8 cellular contexts compared by ENCODE assay signal in the genomic region with DNA sequence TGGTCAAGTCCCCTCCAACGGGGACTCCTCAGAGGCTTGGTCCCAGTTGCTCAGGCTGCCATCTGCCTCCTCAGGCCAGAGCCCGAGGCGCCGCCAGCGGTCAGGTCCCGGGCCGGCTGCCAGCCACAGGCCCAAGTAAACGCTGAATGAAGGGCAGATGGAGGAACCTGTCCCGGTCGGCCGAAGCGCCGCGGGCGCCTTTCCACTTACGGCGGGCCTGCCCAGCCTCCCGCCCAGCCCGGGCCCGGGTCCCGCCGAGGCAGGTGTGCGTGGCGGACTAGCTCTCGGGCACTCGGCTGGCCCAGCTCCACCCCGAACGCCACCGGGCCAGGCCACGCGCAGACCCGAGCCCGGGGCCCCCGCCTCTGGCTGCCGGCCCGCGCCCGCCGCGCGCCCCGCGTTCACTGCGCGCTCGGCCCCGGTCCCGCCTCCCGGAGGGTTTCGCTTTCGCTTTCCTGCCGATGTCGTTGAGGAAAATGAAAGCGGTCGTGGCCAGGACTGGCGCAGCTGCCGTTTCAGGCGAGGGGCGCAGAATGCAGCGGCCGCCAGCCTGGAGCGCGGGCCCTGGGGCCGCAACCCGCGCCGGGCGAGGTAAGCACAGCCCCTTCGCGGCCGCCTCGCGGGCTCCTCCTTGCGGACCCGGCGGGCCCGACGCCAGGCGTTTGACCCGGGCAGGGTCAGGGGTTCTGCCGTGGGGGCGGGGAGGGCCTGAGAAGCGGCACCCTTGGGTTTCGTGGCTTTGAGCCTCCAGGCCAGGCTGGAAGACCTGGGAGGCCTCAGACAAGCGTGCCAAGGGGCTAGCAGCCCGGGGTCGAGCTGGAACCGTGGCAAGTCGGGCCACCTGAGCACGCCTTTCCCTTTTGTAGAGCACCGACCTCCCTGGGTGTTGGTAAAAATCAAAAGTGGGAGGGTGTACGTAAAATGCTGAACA. TPM values are rescaled to one million over a fixed set of nuclear protein-coding genes. Genes with fewer than 3 reads are reported as not detected.
DNase-seq lines count a peak whose midpoint lies in the region; ATAC-seq and TF ChIP-seq lines count a peak whose summit lies in the region.

No MANE protein-coding gene starts in this region.

- peak; percentile 50 for TF ChIP-seq CTCF in fibroblast of the aortic adventitia (IDR thresholded peaks at IDR 0.05; ENCODE audit: insufficient read depth, low read length)
- peak; percentile 81 for TF ChIP-seq CTCF in neural crest cell (conservative IDR thresholded peaks at IDR 0.05)

- intact Hi-C loops in activated T-helper 2 cell treated with anti-CD3 and anti-CD28 coated beads, Interferon-gamma antibody, Interleukin-2, Interleukin-4, amounts not matched to agents 10 μg/mL and 5 μg/mL and 100 μg/mL, durations not matched to agents 14 hours and 24 hours and 36 hours (cut with micrococcal nuclease): loop anchor here (1.0 to 10.0 kb wide), 4 partner anchors 9 to 324 kb away; a partner anchor contains a TSS

- peak; percentile 61 for ATAC-seq in GM21390 (IDR thresholded peaks at IDR 0.05; ENCODE audit: unreplicated experiment)

- H3K9me3 Mint-ChIP-seq in activated T-helper 2 cell treated with anti-CD3 and anti-CD28 coated beads, Interferon-gamma antibody, Interleukin-2, Interleukin-4, amounts not matched to agents 10 μg/mL and 5 μg/mL and 100 μg/mL, durations not matched to agents 14 hours and 24 hours and 36 hours: peaks cover 11% of the 10 kb centered on the region
- no peaks in the 10 kb centered on the region for H3K9me3 Mint-ChIP-seq in neural crest cell

- H3K4me3 ChIP-seq in HUES48 (ENCODE audit: low read depth, low read length): peak overlapping the region; percentile 81
- H3K4me3 ChIP-seq in fibroblast of the aortic adventitia (ENCODE audit: low read depth, low read length): peak overlapping the region; percentile 84
- H3K4me3 ChIP-seq in subcutaneous abdominal adipose tissue (ENCODE audit: low read depth in 1 of 5, low read length in 5 of 5): peak overlapping the region; percentile 78 to 89 (median 82)

- peak; percentile 96 for DNase-seq in DMS53 (lab: John Stamatoyannopoulos, UW)
- DNase-seq in RPMI7951 (ENCODE audit: low read depth): peak; percentile 73
- DNase-seq in activated T-helper 2 cell treated with anti-CD3 and anti-CD28 coated beads, Interferon-gamma antibody, Interleukin-2, Interleukin-4, amounts not matched to agents 10 μg/mL and 5 μg/mL and 100 μg/mL, durations not matched to agents 14 hours and 24 hours and 36 hours (ENCODE audit: low spot score): peak; percentile 88
- DNase-seq in fibroblast of the aortic adventitia (ENCODE audit: low read depth): peak; percentile 77
- DNase-seq in neural crest cell (ENCODE audit: low read depth, low spot score): peak; percentile 80

- H3K36me3 ChIP-seq in HUES48 (ENCODE audit: control insufficient read depth, insufficient read depth, low read length) (no peaks in the 10 kb centered on the region), subcutaneous abdominal adipose tissue (ENCODE audit: control insufficient read depth in 5 of 5, insufficient read depth in 5 of 5, low read length in 5 of 5) (no peaks in the 10 kb centered on the region)

- peak overlapping the region; percentile 84 for H3K27ac ChIP-seq in HUES48 (ENCODE audit: low read depth, low read length)
- peak overlapping the region; percentile 99 for H3K27ac ChIP-seq in subcutaneous abdominal adipose tissue (ENCODE audit: low read depth, low read length)

- peak overlapping the region; percentile 98 for H3K4me3 Mint-ChIP-seq in activated T-helper 2 cell treated with anti-CD3 and anti-CD28 coated beads, Interferon-gamma antibody, Interleukin-2, Interleukin-4, amounts not matched to agents 10 μg/mL and 5 μg/mL and 100 μg/mL, durations not matched to agents 14 hours and 24 hours and 36 hours (ENCODE audit: low read depth)
- peak overlapping the region; percentile 86 for H3K4me3 Mint-ChIP-seq in neural crest cell

- H3K27me3 Mint-ChIP-seq in activated T-helper 2 cell treated with anti-CD3 and anti-CD28 coated beads, Interferon-gamma antibody, Interleukin-2, Interleukin-4, amounts not matched to agents 10 μg/mL and 5 μg/mL and 100 μg/mL, durations not matched to agents 14 hours and 24 hours and 36 hours (ENCODE audit: low read depth): peaks cover under 1% of the 10 kb centered on the region
- H3K27me3 Mint-ChIP-seq in neural crest cell (ENCODE audit: low read depth): peaks cover 5% of the 10 kb centered on the region

- H3K9me3 ChIP-seq in HUES48 (ENCODE audit: control insufficient read depth, insufficient read depth, low read length) (no peaks in the 10 kb centered on the region), subcutaneous abdominal adipose tissue (ENCODE audit: control insufficient read depth in 5 of 5, low read length in 5 of 5) (peaks cover 0 to 3% (median 0%) of the 10 kb centered on the region in 5 donors)

- H3K27ac Mint-ChIP-seq in activated T-helper 2 cell treated with anti-CD3 and anti-CD28 coated beads, Interferon-gamma antibody, Interleukin-2, Interleukin-4, amounts not matched to agents 10 μg/mL and 5 μg/mL and 100 μg/mL, durations not matched to agents 14 hours and 24 hours and 36 hours: peak overlapping the region; percentile 99
- H3K27ac Mint-ChIP-seq in neural crest cell (ENCODE audit: unreplicated experiment): no peak overlapping the region

- peaks cover 32% of the 10 kb centered on the region for H3K36me3 Mint-ChIP-seq in activated T-helper 2 cell treated with anti-CD3 and anti-CD28 coated beads, Interferon-gamma antibody, Interleukin-2, Interleukin-4, amounts not matched to agents 10 μg/mL and 5 μg/mL and 100 μg/mL, durations not matched to agents 14 hours and 24 hours and 36 hours (ENCODE audit: low read depth)
- H3K36me3 Mint-ChIP-seq in neural crest cell (ENCODE audit: low read depth): no peaks in the 10 kb centered on the region

- peaks cover 54% of the 10 kb centered on the region for H3K4me1 Mint-ChIP-seq in activated T-helper 2 cell treated with anti-CD3 and anti-CD28 coated beads, Interferon-gamma antibody, Interleukin-2, Interleukin-4, amounts not matched to agents 10 μg/mL and 5 μg/mL and 100 μg/mL, durations not matched to agents 14 hours and 24 hours and 36 hours (ENCODE audit: low read depth)
- H3K4me1 Mint-ChIP-seq in neural crest cell: peaks cover 9% of the 10 kb centered on the region

- H3K9ac ChIP-seq in HUES48 (ENCODE audit: low read depth, low read length): peak overlapping the region; percentile 84
- H3K9ac ChIP-seq in subcutaneous abdominal adipose tissue (ENCODE audit: low read length in 5 of 5): peak overlapping the region; percentile 96 to 100 (median 98)

- H3K4me1 ChIP-seq in HUES48 (ENCODE audit: control insufficient read depth, insufficient read depth, low read length): peaks cover 13% of the 10 kb centered on the region
- H3K4me1 ChIP-seq in subcutaneous abdominal adipose tissue (ENCODE audit: control insufficient read depth in 5 of 5, insufficient read depth in 5 of 5, low read length in 5 of 5): peaks cover 10 to 57% (median 47%) of the 10 kb centered on the region in 5 donors

- H3K27me3 ChIP-seq in HUES48 (ENCODE audit: control insufficient read depth, insufficient read depth, low read length) (no peaks in the 10 kb centered on the region), subcutaneous abdominal adipose tissue (ENCODE audit: control insufficient read depth in 5 of 5, insufficient read depth in 4 of 5, low read length in 5 of 5) (no peaks in the 10 kb centered on the region)

RNA-seq across cellular contexts. Expression of a gene that starts 41.2 kb away (rescaled TPM):
- 2.5 and 4.0 TPM in 2 replicates for total RNA-seq in RPMI7951 (2014; rRNA removed; shearing (Covaris generic))
- total RNA-seq in activated T-helper 2 cell treated with anti-CD3 and anti-CD28 coated beads, Interferon-gamma antibody, Interleukin-2, Interleukin-4, amounts not matched to agents 10 μg/mL and 5 μg/mL and 100 μg/mL, durations not matched to agents 14 hours and 24 hours and 36 hours: 4.8 and 5.1 TPM in 2 replicates
- total RNA-seq in fibroblast of the aortic adventitia (ENCODE audit: low replicate concordance) (6.5 TPM in 2 replicates), neural crest cell (5.6 and 6.4 TPM in 2 replicates)

Comparison
In these comparisons a context has a peak if more than half of its experiments do, and no peak if none do; other contexts are left out.
1. Peak in every context shown above with its lines: DNase-seq, ATAC-seq, H3K4me3 ChIP-seq and H3K27ac ChIP-seq.